ENCODE assay signal across 1 cellular context in the genomic region with DNA sequence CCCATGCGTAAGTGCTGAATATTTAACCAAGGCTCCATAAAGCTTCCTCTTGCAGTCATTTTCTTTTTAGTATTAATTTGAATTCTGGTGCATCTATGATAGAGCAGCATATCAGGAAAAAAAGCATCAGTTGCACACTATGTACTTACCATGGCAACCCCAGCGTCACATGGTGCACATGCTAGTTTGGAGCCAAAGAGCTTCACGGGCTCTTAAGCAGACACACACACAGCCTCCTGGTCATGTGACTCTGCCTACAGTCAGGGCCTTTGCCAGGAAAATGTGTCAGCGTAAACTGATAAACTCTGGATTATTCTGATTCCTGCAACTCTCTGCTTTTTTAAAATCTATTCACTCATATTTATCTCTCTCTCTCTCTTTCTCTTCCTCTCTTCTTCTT.
TF ChIP-seq lines count a peak whose summit lies in the region.

No MANE protein-coding gene starts in this region.

TF ChIP-seq in GM23338, 12 proteins besides CTCF, POLR2A, EP300 and RAD21 (continued from another document):
- TF ChIP-seq, protein P1, sequence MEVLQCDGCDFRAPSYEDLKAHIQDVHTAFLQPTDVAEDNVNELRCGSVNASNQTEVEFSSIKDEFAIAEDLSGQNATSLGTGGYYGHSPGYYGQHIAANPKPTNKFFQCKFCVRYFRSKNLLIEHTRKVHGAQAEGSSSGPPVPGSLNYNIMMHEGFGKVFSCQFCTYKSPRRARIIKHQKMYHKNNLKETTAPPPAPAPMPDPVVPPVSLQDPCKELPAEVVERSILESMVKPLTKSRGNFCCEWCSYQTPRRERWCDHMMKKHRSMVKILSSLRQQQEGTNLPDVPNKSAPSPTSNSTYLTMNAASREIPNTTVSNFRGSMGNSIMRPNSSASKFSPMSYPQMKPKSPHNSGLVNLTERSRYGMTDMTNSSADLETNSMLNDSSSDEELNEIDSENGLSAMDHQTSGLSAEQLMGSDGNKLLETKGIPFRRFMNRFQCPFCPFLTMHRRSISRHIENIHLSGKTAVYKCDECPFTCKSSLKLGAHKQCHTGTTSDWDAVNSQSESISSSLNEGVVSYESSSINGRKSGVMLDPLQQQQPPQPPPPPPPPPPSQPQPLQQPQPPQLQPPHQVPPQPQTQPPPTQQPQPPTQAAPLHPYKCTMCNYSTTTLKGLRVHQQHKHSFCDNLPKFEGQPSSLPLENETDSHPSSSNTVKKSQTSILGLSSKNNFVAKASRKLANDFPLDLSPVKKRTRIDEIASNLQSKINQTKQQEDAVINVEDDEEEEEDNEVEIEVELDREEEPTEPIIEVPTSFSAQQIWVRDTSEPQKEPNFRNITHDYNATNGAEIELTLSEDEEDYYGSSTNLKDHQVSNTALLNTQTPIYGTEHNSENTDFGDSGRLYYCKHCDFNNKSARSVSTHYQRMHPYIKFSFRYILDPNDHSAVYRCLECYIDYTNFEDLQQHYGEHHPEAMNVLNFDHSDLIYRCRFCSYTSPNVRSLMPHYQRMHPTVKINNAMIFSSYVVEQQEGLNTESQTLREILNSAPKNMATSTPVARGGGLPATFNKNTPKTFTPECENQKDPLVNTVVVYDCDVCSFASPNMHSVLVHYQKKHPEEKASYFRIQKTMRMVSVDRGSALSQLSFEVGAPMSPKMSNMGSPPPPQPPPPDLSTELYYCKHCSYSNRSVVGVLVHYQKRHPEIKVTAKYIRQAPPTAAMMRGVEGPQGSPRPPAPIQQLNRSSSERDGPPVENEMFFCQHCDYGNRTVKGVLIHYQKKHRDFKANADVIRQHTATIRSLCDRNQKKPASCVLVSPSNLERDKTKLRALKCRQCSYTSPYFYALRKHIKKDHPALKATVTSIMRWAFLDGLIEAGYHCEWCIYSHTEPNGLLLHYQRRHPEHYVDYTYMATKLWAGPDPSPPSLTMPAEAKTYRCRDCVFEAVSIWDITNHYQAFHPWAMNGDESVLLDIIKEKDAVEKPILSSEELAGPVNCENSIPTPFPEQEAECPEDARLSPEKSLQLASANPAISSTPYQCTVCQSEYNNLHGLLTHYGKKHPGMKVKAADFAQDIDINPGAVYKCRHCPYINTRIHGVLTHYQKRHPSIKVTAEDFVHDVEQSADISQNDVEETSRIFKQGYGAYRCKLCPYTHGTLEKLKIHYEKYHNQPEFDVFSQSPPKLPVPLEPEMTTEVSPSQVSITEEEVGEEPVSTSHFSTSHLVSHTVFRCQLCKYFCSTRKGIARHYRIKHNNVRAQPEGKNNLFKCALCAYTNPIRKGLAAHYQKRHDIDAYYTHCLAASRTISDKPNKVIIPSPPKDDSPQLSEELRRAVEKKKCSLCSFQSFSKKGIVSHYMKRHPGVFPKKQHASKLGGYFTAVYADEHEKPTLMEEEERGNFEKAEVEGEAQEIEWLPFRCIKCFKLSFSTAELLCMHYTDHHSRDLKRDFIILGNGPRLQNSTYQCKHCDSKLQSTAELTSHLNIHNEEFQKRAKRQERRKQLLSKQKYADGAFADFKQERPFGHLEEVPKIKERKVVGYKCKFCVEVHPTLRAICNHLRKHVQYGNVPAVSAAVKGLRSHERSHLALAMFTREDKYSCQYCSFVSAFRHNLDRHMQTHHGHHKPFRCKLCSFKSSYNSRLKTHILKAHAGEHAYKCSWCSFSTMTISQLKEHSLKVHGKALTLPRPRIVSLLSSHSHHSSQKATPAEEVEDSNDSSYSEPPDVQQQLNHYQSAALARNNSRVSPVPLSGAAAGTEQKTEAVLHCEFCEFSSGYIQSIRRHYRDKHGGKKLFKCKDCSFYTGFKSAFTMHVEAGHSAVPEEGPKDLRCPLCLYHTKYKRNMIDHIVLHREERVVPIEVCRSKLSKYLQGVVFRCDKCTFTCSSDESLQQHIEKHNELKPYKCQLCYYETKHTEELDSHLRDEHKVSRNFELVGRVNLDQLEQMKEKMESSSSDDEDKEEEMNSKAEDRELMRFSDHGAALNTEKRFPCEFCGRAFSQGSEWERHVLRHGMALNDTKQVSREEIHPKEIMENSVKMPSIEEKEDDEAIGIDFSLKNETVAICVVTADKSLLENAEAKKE (CRISPR knock-in tag; IDR thresholded peaks at IDR 0.05), result no peak
- TF ChIP-seq, protein P2, sequence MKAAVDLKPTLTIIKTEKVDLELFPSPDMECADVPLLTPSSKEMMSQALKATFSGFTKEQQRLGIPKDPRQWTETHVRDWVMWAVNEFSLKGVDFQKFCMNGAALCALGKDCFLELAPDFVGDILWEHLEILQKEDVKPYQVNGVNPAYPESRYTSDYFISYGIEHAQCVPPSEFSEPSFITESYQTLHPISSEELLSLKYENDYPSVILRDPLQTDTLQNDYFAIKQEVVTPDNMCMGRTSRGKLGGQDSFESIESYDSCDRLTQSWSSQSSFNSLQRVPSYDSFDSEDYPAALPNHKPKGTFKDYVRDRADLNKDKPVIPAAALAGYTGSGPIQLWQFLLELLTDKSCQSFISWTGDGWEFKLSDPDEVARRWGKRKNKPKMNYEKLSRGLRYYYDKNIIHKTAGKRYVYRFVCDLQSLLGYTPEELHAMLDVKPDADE (IDR thresholded peaks at IDR 0.05), result no peak
- TF ChIP-seq, protein P3, sequence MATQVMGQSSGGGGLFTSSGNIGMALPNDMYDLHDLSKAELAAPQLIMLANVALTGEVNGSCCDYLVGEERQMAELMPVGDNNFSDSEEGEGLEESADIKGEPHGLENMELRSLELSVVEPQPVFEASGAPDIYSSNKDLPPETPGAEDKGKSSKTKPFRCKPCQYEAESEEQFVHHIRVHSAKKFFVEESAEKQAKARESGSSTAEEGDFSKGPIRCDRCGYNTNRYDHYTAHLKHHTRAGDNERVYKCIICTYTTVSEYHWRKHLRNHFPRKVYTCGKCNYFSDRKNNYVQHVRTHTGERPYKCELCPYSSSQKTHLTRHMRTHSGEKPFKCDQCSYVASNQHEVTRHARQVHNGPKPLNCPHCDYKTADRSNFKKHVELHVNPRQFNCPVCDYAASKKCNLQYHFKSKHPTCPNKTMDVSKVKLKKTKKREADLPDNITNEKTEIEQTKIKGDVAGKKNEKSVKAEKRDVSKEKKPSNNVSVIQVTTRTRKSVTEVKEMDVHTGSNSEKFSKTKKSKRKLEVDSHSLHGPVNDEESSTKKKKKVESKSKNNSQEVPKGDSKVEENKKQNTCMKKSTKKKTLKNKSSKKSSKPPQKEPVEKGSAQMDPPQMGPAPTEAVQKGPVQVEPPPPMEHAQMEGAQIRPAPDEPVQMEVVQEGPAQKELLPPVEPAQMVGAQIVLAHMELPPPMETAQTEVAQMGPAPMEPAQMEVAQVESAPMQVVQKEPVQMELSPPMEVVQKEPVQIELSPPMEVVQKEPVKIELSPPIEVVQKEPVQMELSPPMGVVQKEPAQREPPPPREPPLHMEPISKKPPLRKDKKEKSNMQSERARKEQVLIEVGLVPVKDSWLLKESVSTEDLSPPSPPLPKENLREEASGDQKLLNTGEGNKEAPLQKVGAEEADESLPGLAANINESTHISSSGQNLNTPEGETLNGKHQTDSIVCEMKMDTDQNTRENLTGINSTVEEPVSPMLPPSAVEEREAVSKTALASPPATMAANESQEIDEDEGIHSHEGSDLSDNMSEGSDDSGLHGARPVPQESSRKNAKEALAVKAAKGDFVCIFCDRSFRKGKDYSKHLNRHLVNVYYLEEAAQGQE (IDR thresholded peaks at IDR 0.05; ENCODE audit: unreplicated experiment), result no peak
- no peak for TF ChIP-seq POLR2AphosphoS5 (IDR thresholded peaks at IDR 0.05; ENCODE audit: low read depth)
- no peak for TF ChIP-seq JUNB (IDR thresholded peaks at IDR 0.05; ENCODE audit: unreplicated experiment)
- no peak for TF ChIP-seq EZH2phosphoT487 (IDR thresholded peaks at IDR 0.05; ENCODE audit: unreplicated experiment)
